ENCODE assay signal across 20 cellular contexts in genomic region chr3:123621510-123622189, GRCh38. TPM values are rescaled to one million over a fixed set of nuclear protein-coding genes. Genes with fewer than 3 reads are reported as not detected.
DNase-seq lines count a peak whose midpoint lies in the region; ATAC-seq and TF ChIP-seq lines count a peak whose summit lies in the region.
"Had no signal": no experiment of that assay in that cellular context is flagged by ENCODE, and none has a peak within 500 bp of the region (broad histone marks: within the 10 kb centered on the region; RNA-seq: fewer than 3 reads in every experiment).

No MANE protein-coding gene starts in this region.

- peaks cover 48 to 69% (median 57%) of the 10 kb centered on the region in 3 donors for H3K36me3 ChIP-seq in tibial artery
- H3K36me3 ChIP-seq: neutrophil had no signal

- intact Hi-C loops in dorsolateral prefrontal cortex (cut with DNase I) = loop anchor here in 1 of 2 donors (2.0 kb wide), 1 partner anchor 37 kb away; the partner anchor contains the start of gene HACD2
- intact Hi-C loops in tibial artery (cut with DNase I; ENCODE audit: low total_unique reads) = no loop called here

- no peaks in the 10 kb centered on the region for H3K9me3 ChIP-seq in tibial artery
- H3K9me3 ChIP-seq: neutrophil had no signal

- H3K9me3 Mint-ChIP-seq in nephron = no peaks in the 10 kb centered on the region
- H3K9me3 Mint-ChIP-seq: activated naive CD8-positive, alpha-beta T cell treated with anti-CD3 and anti-CD28 coated beads, Interleukin-2, amount 50 U/mL, for 24 hours; IgD-negative memory B cell; stimulated activated naive B cell treated with anti-CD40 and anti-IgM and Interleukin-4, amounts not matched to agents 10 μg/mL and 1 μg/mL and 100 μg/mL, for 72 hours had no signal

- H3K36me3 Mint-ChIP-seq in nephron (ENCODE audit: low read depth) = peaks cover 25% of the 10 kb centered on the region
- H3K36me3 Mint-ChIP-seq: IgD-negative memory B cell had no signal

- H3K27me3 ChIP-seq in dorsolateral prefrontal cortex (no peaks in the 10 kb centered on the region), tibial artery (no peaks in the 10 kb centered on the region)
- H3K27me3 ChIP-seq: neutrophil had no signal

- CTCF ChIA-PET in RWPE1 (lab: Yijun Ruan, JAX) = no interaction called here

- POLR2A ChIA-PET in RWPE1 (lab: Yijun Ruan, JAX; ENCODE audit: low non-redundant PET) = no interaction called here

- H3K27ac ChIP-seq in RWPE1 = peak overlapping the region; percentile 19; the same call in 1 of the 2 replicates
- H3K27ac ChIP-seq in dorsolateral prefrontal cortex = peak overlapping the region in 50 of 59 donors; percentile 25 to 94 (median 87)
- H3K27ac ChIP-seq in tibial artery = peak overlapping the region; percentile 67 to 80
- H3K27ac ChIP-seq: neutrophil had no signal

- DNase-seq in RWPE1 (ENCODE audit: low spot score) (no peak), dorsolateral prefrontal cortex (no peak), tibial artery (no peak), mesenteric fat pad (ENCODE audit: low spot score) (no peak), foreskin melanocyte (no peak)
- no peak for DNase-seq in activated CD4-positive, alpha-beta T cell treated with anti-CD3 and anti-CD28 coated beads, Interleukin-2, amount 50 U/mL, for 4 hours
- DNase-seq: activated naive CD8-positive, alpha-beta T cell treated with anti-CD3 and anti-CD28 coated beads, Interleukin-2, amount 50 U/mL, for 24 hours; AML-193; COR-L47; effector CD8-positive, alpha-beta T cell; EL; H7; MM.1S; NCI-H146; stimulated activated naive B cell treated with anti-CD40 and anti-IgM and Interleukin-4, amounts not matched to agents 10 μg/mL and 1 μg/mL and 100 μg/mL, for 72 hours had no signal

- H3K4me3 ChIP-seq in dorsolateral prefrontal cortex = no peak overlapping the region
- H3K4me3 ChIP-seq in tibial artery = no peak overlapping the region

- H3K4me3 Mint-ChIP-seq in nephron = no peak overlapping the region
- H3K4me3 Mint-ChIP-seq: activated naive CD8-positive, alpha-beta T cell treated with anti-CD3 and anti-CD28 coated beads, Interleukin-2, amount 50 U/mL, for 24 hours; stimulated activated naive B cell treated with anti-CD40 and anti-IgM and Interleukin-4, amounts not matched to agents 10 μg/mL and 1 μg/mL and 100 μg/mL, for 72 hours had no signal

- H3K27me3 Mint-ChIP-seq in nephron (ENCODE audit: low read depth) = no peaks in the 10 kb centered on the region
- H3K27me3 Mint-ChIP-seq: activated naive CD8-positive, alpha-beta T cell treated with anti-CD3 and anti-CD28 coated beads, Interleukin-2, amount 50 U/mL, for 24 hours; stimulated activated naive B cell treated with anti-CD40 and anti-IgM and Interleukin-4, amounts not matched to agents 10 μg/mL and 1 μg/mL and 100 μg/mL, for 72 hours had no signal

- peak overlapping the region; percentile 44 to 89 (median 64) for H3K27ac Mint-ChIP-seq in nephron
- H3K27ac Mint-ChIP-seq: activated naive CD8-positive, alpha-beta T cell treated with anti-CD3 and anti-CD28 coated beads, Interleukin-2, amount 50 U/mL, for 24 hours; stimulated activated naive B cell treated with anti-CD40 and anti-IgM and Interleukin-4, amounts not matched to agents 10 μg/mL and 1 μg/mL and 100 μg/mL, for 72 hours had no signal

- H3K4me1 Mint-ChIP-seq in nephron = peaks cover 19% of the 10 kb centered on the region
- H3K4me1 Mint-ChIP-seq: activated naive CD8-positive, alpha-beta T cell treated with anti-CD3 and anti-CD28 coated beads, Interleukin-2, amount 50 U/mL, for 24 hours had no signal

- TF ChIP-seq CTCF in RWPE1 (conservative IDR thresholded peaks at IDR 0.05; ENCODE audit: low read depth) (no peak), dorsolateral prefrontal cortex (IDR thresholded peaks at IDR 0.05 in 54 of 56, conservative IDR thresholded peaks at IDR 0.05 in 2 of 56; ENCODE audit: low read depth in 1 of 56, partially characterized antibody in 56 of 56) (no peak), nephron (IDR thresholded peaks at IDR 0.05; ENCODE audit: unreplicated experiment in 3 of 3) (no peak), tibial artery (IDR thresholded peaks at IDR 0.05) (no peak)

- ATAC-seq in HG02973 (IDR thresholded peaks at IDR 0.05; ENCODE audit: unreplicated experiment) = no peak
- ATAC-seq: activated naive CD8-positive, alpha-beta T cell treated with anti-CD3 and anti-CD28 coated beads, Interleukin-2, amount 50 U/mL, for 24 hours; Right ventricle myocardium inferior; stimulated activated naive B cell treated with anti-CD40 and anti-IgM and Interleukin-4, amounts not matched to agents 10 μg/mL and 1 μg/mL and 100 μg/mL, for 72 hours had no signal

- H3K4me1 ChIP-seq in tibial artery = peaks cover 0 to 74% (median 52%) of the 10 kb centered on the region in 4 donors

RNA-seq across cellular contexts. Expression of gene HACD2, which starts 36.8 kb away (rescaled TPM):
- total RNA-seq in dorsolateral prefrontal cortex (10 to 100 TPM; 26.7 to 65.5 (median 39.9) TPM), mesenteric fat pad (39.0 TPM)

Comparison
In these comparisons a context has a peak if more than half of its experiments do, and no peak if none do; other contexts are left out.
1. H3K27ac ChIP-seq: peak in every context shown above with its lines; median percentile 87 in dorsolateral prefrontal cortex; 74 in tibial artery; 19 in RWPE1.